ENCODE assay signal across 8 cellular contexts in genomic region chr3:161273589-161274218, GRCh38. TPM values are rescaled to one million over a fixed set of nuclear protein-coding genes. Genes with fewer than 3 reads are reported as not detected.
DNase-seq lines count a peak whose midpoint lies in the region; ATAC-seq and TF ChIP-seq lines count a peak whose summit lies in the region.

No MANE protein-coding gene starts in this region.

- no peak overlapping the region for H3K4me3 ChIP-seq in stomach

- peaks cover 0 to 34% (median 14%) of the 10 kb centered on the region in 4 donors for H3K36me3 ChIP-seq in stomach

- H3K27ac ChIP-seq in foreskin keratinocyte (no peak overlapping the region), stomach (no peak overlapping the region)

- peak; percentile 18 for DNase-seq in activated T-cell treated with anti-CD3 and anti-CD28 coated beads for 1 hour (ENCODE audit: low read depth)
- DNase-seq in activated T-cell treated with anti-CD3 and anti-CD28 coated beads, Interleukin-2, amount 50 U/mL, for 48 hours, result no peak
- peak; percentile 32 for DNase-seq in MV-4-11 (lab: John Stamatoyannopoulos, UW)
- DNase-seq in activated CD4-positive, alpha-beta T cell treated with anti-CD3 and anti-CD28 coated beads for 48 hours, result peak; percentile 18
- DNase-seq in foreskin keratinocyte, result no peak
- no peak for DNase-seq in stomach

- TF ChIP-seq CTCF in foreskin keratinocyte (conservative IDR thresholded peaks at IDR 0.05) (peak; percentile 70), stomach (IDR thresholded peaks at IDR 0.05) (peak in 5 of 7 experiments; percentile 21 to 82 (median 56))

- H3K27me3 ChIP-seq in foreskin keratinocyte, result no peaks in the 10 kb centered on the region
- no peaks in the 10 kb centered on the region for H3K27me3 ChIP-seq in stomach

- TF ChIP-seq POLR2A in stomach (IDR thresholded peaks at IDR 0.05), result no peak

- H3K4me1 ChIP-seq in foreskin keratinocyte, result no peaks in the 10 kb centered on the region
- H3K4me1 ChIP-seq in stomach, result peaks cover 0 to 8% (median 0%) of the 10 kb centered on the region in 4 donors

- intact Hi-C loops in stomach (cut with DNase I; ENCODE audit: low total_unique reads), result no loop called here

- WGBS in stomach, 5 donors, result 24 to 42% (median 26%) methylated on average over 3 of the region's 3 CpGs

- ATAC-seq in foreskin keratinocyte (no peak), HG02623 (IDR thresholded peaks at IDR 0.05; ENCODE audit: unreplicated experiment) (no peak), HG03520 (IDR thresholded peaks at IDR 0.05; ENCODE audit: unreplicated experiment) (no peak)

- peaks cover 0 to 12% (median 6%) of the 10 kb centered on the region in 4 donors for H3K9me3 ChIP-seq in stomach

- no peak for TF ChIP-seq EP300 in stomach (IDR thresholded peaks at IDR 0.05)

RNA-seq across cellular contexts. Expression of gene NMD3, which starts 52.6 kb away (rescaled TPM):
- total RNA-seq in foreskin keratinocyte (47.0 and 51.7 TPM in 2 replicates), stomach (100 to 1,000 TPM in 1 of 5 donors, 10 to 100 TPM in 4; 23.8 to 151 (median 61.6) TPM)
- polyA plus RNA-seq in foreskin keratinocyte (15.5 and 18.9 TPM in 2 replicates), stomach (10 to 100 TPM; 21.3 to 48.6 (median 39.5) TPM)

Comparison
In these comparisons a context has a peak if more than half of its experiments do, and no peak if none do; other contexts are left out.
1. DNase-seq: peak in activated T-cell treated with anti-CD3 and anti-CD28 coated beads for 1 hour (single experiment), MV-4-11 (single experiment) and activated CD4-positive, alpha-beta T cell treated with anti-CD3 and anti-CD28 coated beads for 48 hours (single experiment); none in activated T-cell treated with anti-CD3 and anti-CD28 coated beads, Interleukin-2, amount 50 U/mL, for 48 hours (0 of 2), foreskin keratinocyte (0 of 2) and stomach (single experiment).